ENCODE assay signal across 1 cellular context in the genomic region with DNA sequence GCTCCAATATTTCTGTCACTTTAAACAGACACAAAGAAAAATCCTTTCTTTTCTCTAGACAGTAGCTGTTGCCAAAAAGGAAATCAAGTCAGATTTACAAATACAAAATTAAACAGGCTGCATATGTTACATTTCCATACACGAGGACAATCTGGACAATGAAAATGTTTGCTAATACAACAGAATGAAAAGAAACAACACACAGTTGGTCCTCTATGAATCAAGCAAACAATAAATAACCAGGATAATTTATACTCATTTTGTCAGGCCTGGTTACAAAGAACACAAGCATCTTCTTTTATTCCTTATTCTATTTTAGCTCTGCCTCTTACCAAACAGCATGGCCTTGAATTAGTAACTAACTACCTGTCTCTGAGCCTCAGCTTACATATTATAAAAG.
TF ChIP-seq lines count a peak whose summit lies in the region.

No MANE protein-coding gene starts in this region.

TF ChIP-seq in IMR-90, 13 proteins besides CTCF, POLR2A, EP300 and RAD21:
- TF ChIP-seq, protein P1, sequence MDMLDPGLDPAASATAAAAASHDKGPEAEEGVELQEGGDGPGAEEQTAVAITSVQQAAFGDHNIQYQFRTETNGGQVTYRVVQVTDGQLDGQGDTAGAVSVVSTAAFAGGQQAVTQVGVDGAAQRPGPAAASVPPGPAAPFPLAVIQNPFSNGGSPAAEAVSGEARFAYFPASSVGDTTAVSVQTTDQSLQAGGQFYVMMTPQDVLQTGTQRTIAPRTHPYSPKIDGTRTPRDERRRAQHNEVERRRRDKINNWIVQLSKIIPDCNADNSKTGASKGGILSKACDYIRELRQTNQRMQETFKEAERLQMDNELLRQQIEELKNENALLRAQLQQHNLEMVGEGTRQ (IDR thresholded peaks at IDR 0.05; ENCODE audit: low read depth, low read length), result no peak
- TF ChIP-seq NFE2L2 (IDR thresholded peaks at IDR 0.05; ENCODE audit: low read depth, low read length) (no peak), MAFK (IDR thresholded peaks at IDR 0.05; ENCODE audit: low read depth, low read length) (no peak), CHD1 (IDR thresholded peaks at IDR 0.05; ENCODE audit: low read depth, low read length) (no peak), RCOR1 (IDR thresholded peaks at IDR 0.05; ENCODE audit: insufficient replicate concordance, low read length) (no peak), FOS (IDR thresholded peaks at IDR 0.05; ENCODE audit: low read depth, low read length) (no peak), CEBPB (IDR thresholded peaks at IDR 0.05; ENCODE audit: low read depth, low read length) (no peak), BHLHE40 (IDR thresholded peaks at IDR 0.05; ENCODE audit: low read depth, low read length) (no peak), MAZ (IDR thresholded peaks at IDR 0.05; ENCODE audit: borderline replicate concordance, low read depth, low read length) (no peak), RFX5 (IDR thresholded peaks at IDR 0.05; ENCODE audit: low read depth, low read length) (no peak), SMC3 (IDR thresholded peaks at IDR 0.05; ENCODE audit: low read depth, low read length) (no peak)
